8 cellular contexts compared by ENCODE assay signal in genomic region chr17:81394831-81395599, GRCh38. TPM values are rescaled to one million over a fixed set of nuclear protein-coding genes. Genes with fewer than 3 reads are reported as not detected.
A peak's percentile ranks its signal among the peaks of the same experiment; 100 is the strongest.
DNase-seq lines count a peak whose midpoint lies in the region; ATAC-seq, FAIRE-seq and TF ChIP-seq lines count a peak whose summit lies in the region.

Gene BAHCC1, plus strand, starts transcription at chr17:81395457. Its CDS starts 4,283 bp downstream, at chr17:81399740.

- TF ChIP-seq EP300 in HepG2 (IDR thresholded peaks at IDR 0.05; ENCODE audit: low read depth in 2 of 2, low read length in 2 of 2) (no peak), HepG2 (CRISPR knock-in tag; IDR thresholded peaks at IDR 0.05; ENCODE audit: borderline replicate concordance) (no peak; the same call in 1 of the 2 replicates)

- TF ChIP-seq POLR2A in HepG2 (IDR thresholded peaks at IDR 0.05; ENCODE audit: insufficient read depth in 1 of 2, low read depth in 2 of 2, low read length in 2 of 2), result peak in 1 of 2 experiments; percentile 88; a peak in 2 of 4 replicates

- H3K27me3 ChIP-seq in HL-60 (ENCODE audit: insufficient read depth, poor library complexity, severe bottlenecking) (no peaks in the 10 kb centered on the region), HepG2 (ENCODE audit: control insufficient read depth in 1 of 2, insufficient read depth in 2 of 2, low read length in 2 of 2) (peaks cover 1 to 59% of the 10 kb centered on the region in 2 experiments; a peak in 4 of 5 replicates)

- peaks cover 83% of the 10 kb centered on the region for H3K4me1 ChIP-seq in HepG2 (ENCODE audit: insufficient read depth, low read length)

- H3K4me2 ChIP-seq in HepG2 (ENCODE audit: low read depth, low read length), result peak within 1 kb of the TSS; percentile 90

- CTCF ChIA-PET in HepG2 (lab: Yijun Ruan, JAX; ENCODE audit: low intra/inter-chr PET ratio, low total read pairs), result no interaction called here

- under 1% methylated on average over 34 of the region's 49 CpGs for WGBS in HepG2 (ENCODE audit: low lambda C conversion rate)

- FAIRE-seq in HepG2 (lab: Jason Lieb, UNC), result peak; percentile 92

- H3K79me2 ChIP-seq in HepG2 (ENCODE audit: insufficient read depth, low read length), result peaks cover 23% of the 10 kb centered on the region

- H3K27ac ChIP-seq in HL-60 (replicated peaks) (peak within 1 kb of the TSS; percentile 95), HepG2 (ENCODE audit: extremely low read length, insufficient read depth, low read length) (peak within 1 kb of the TSS; percentile 92)

- peak; percentile 71 for ATAC-seq in HepG2
- ATAC-seq in GM19035 (IDR thresholded peaks at IDR 0.05; ENCODE audit: unreplicated experiment), result no peak

- in situ Hi-C loops in HepG2 (cut with HindIII; ENCODE audit: extremely low pct_ligation_motif_present, low pct_unique_long_range_greater_than_20kb), result loop anchor here (5.0 kb wide), 1 partner anchor 88 kb away; no protein-coding TSS in a partner anchor

- H3K4me3 ChIP-seq in HL-60 (replicated peaks; ENCODE audit: insufficient read depth, low read length) (peak within 1 kb of the TSS; percentile 62), HepG2 (replicated peaks in 1 of 3; ENCODE audit: insufficient read depth in 1 of 3, low read depth in 2 of 3, low read length in 3 of 3) (peak within 1 kb of the TSS; percentile 78 to 87 (median 79))

- peaks cover 15% of the 10 kb centered on the region for H4K20me1 ChIP-seq in HepG2 (ENCODE audit: insufficient read depth, low read length)

- H2AFZ ChIP-seq in HepG2 (ENCODE audit: low read length), result no peak within 1 kb of the TSS

- intact Hi-C loops in HepG2 (cut with micrococcal nuclease; ENCODE audit: unreplicated experiment), result loop anchor here (10.0 kb wide), 1 partner anchor 120 kb away; the partner anchor contains the start of gene ACTG1

- POLR2A ChIA-PET in HepG2 (lab: Yijun Ruan, JAX), result interaction anchor here (0.7 to 2.3 kb wide), 24 partner anchors 8 to 264 kb away, joined by 3 to 16 read pairs (median 4); partner anchors contain the start of genes ACTG1, CEP131, FAAP100 and SLC38A10

- no peak for TF ChIP-seq CTCF in HL-60 (IDR thresholded peaks at IDR 0.05; ENCODE audit: insufficient read depth, low read length)
- peak; percentile 23; the same call in 1 of the 2 replicates for TF ChIP-seq CTCF in HepG2 (CRISPR knock-in tag; IDR thresholded peaks at IDR 0.05)

- peak within 1 kb of the TSS; percentile 84 for H3K9ac ChIP-seq in HepG2 (ENCODE audit: insufficient read depth, low read depth, low read length)

- no peaks in the 10 kb centered on the region for H3K36me3 ChIP-seq in HepG2 (replicated peaks in 1 of 2; ENCODE audit: control insufficient read depth in 1 of 2, insufficient read depth in 2 of 2, low read length in 2 of 2)

- no TSS peak for BruUV-seq in HepG2 (replicated peaks; lab: Mats Ljungman, UMichigan)

- no peaks in the 10 kb centered on the region for H3K9me3 ChIP-seq in HepG2 (ENCODE audit: low read length)

- DNase-seq in CD1c-positive myeloid dendritic cell (ENCODE audit: extremely low spot score), result peak; percentile 99
- peak; percentile 99 to 100 for DNase-seq in HL-60 (ENCODE audit: low read depth in 1 of 2, low spot score in 1 of 2)
- DNase-seq in NCI-H82 treated with DMSO at 0.1 percent for 48 hours (lab: John Stamatoyannopoulos, UW; ENCODE audit: unreplicated experiment), result peak; percentile 98
- DNase-seq in activated CD8-positive, alpha-beta memory T cell treated with anti-CD3 and anti-CD28 coated beads for 1 hour (ENCODE audit: extremely low read depth in 1 of 2, low read depth in 1 of 2), result peak; percentile 38 to 69
- peak; percentile 100 for DNase-seq in ecto neural progenitor cell (ENCODE audit: low spot score)
- peak; percentile 99 for DNase-seq in HepG2 (ENCODE audit: low spot score)
- peak; percentile 86 to 97 for DNase-seq in stimulated activated CD4-positive, alpha-beta T cell treated with anti-CD3 and anti-CD28 coated beads, Interleukin-2, amount 100 ng/mL, for 24 hours

- peak; percentile 34; the same call in 1 of the 2 replicates for TF ChIP-seq RAD21 in HepG2 (CRISPR knock-in tag; IDR thresholded peaks at IDR 0.05)

TF ChIP-seq in HepG2, 621 proteins besides CTCF, POLR2A, EP300 and RAD21 (continues in another document):
- peak; percentile 96 for TF ChIP-seq MEIS2 (CRISPR knock-in tag; IDR thresholded peaks at IDR 0.05)
- peak; percentile 66 for TF ChIP-seq SIX4 (CRISPR knock-in tag; IDR thresholded peaks at IDR 0.05)
- TF ChIP-seq CREB3 (CRISPR knock-in tag; IDR thresholded peaks at IDR 0.05), result no peak
- no peak for TF ChIP-seq ATF5 (CRISPR knock-in tag; IDR thresholded peaks at IDR 0.05; ENCODE audit: low read depth)
- peak; percentile 83 for TF ChIP-seq ERF (CRISPR knock-in tag; IDR thresholded peaks at IDR 0.05)
- TF ChIP-seq ZNF354B (CRISPR knock-in tag; IDR thresholded peaks at IDR 0.05), result no peak
- 0 out of 2 replicates have a peak, but pooled peaks have one; percentile 24 for TF ChIP-seq ETV5 (CRISPR knock-in tag; IDR thresholded peaks at IDR 0.05; ENCODE audit: borderline replicate concordance)
- no peak for TF ChIP-seq IRF1 (CRISPR knock-in tag; IDR thresholded peaks at IDR 0.05; ENCODE audit: low read depth)
- TF ChIP-seq AFF4 (CRISPR knock-in tag; IDR thresholded peaks at IDR 0.05), result 0 out of 2 replicates have a peak, but pooled peaks have one; percentile 59

RNA-seq across cellular contexts. Expression of gene BAHCC1, which starts in this region (rescaled TPM):
- 0.94 and 1.7 TPM in 2 replicates for total RNA-seq in HepG2 (2016; rRNA removed; fragmentation: Illumina TruSeq; extraction: Trizol)
- total RNA-seq in HepG2 (2016; cell fraction: cytosol; rRNA removed; fragmentation: Illumina TruSeq; extraction: Trizol; ENCODE audit: low read depth), result 1.4 and 1.8 TPM in 2 replicates
- 1.2 and 1.8 TPM in 2 replicates for total RNA-seq in HepG2 (2016; cell fraction: insoluble cytoplasmic fraction; rRNA removed; fragmentation: Illumina TruSeq; extraction: Trizol)
- 1.2 and 1.9 TPM in 2 replicates for total RNA-seq in HepG2 (2016; cell fraction: membrane; rRNA removed; fragmentation: Illumina TruSeq; extraction: Trizol)
- 2.8 and 3.9 TPM in 2 replicates for total RNA-seq in HepG2 (2016; cell fraction: nucleus; rRNA removed; fragmentation: Illumina TruSeq; extraction: Trizol)
- 1.4 TPM in 2 replicates for polyA plus RNA-seq in HepG2 (2011; rRNA removed)
- polyA plus RNA-seq in HepG2 (2011; cell fraction: cytosol; rRNA removed), result 0.42 and 0.64 TPM in 2 replicates
- polyA plus RNA-seq in HepG2 (2011; cell fraction: nucleus; rRNA removed), result 15.9 and 22.2 TPM in 2 replicates
- 1.8 and 2.5 TPM in 2 replicates for polyA plus RNA-seq in HepG2 (2012)
- polyA plus RNA-seq in HepG2 (2016; cell fraction: cytosol; fragmentation: Illumina TruSeq; extraction: Trizol; ENCODE audit: low read depth), result 1.1 and 1.4 TPM in 2 replicates
- polyA plus RNA-seq in HepG2 (2016; cell fraction: insoluble cytoplasmic fraction; fragmentation: Illumina TruSeq; extraction: Trizol; ENCODE audit: low read depth), result 1.3 and 1.9 TPM in 2 replicates
- 1.9 and 2.3 TPM in 2 replicates for polyA plus RNA-seq in HepG2 (2016; cell fraction: membrane; fragmentation: Illumina TruSeq; extraction: Trizol; ENCODE audit: low read depth)
- polyA plus RNA-seq in HepG2 (2016; cell fraction: nucleus; fragmentation: Illumina TruSeq; extraction: Trizol; ENCODE audit: insufficient read depth, low read depth), result 9.5 and 11.0 TPM in 2 replicates
- polyA minus RNA-seq in HepG2 (2011; rRNA and poly(A)+ RNA removed; ENCODE audit: low replicate concordance), result 1.7 and 5.4 TPM in 2 replicates
- polyA minus RNA-seq in HepG2 (2011; cell fraction: cytosol; rRNA and poly(A)+ RNA removed), result 1.1 and 1.9 TPM in 2 replicates
- polyA minus RNA-seq in HepG2 (2011; cell fraction: nucleus; rRNA and poly(A)+ RNA removed), result 5.5 and 5.9 TPM in 2 replicates
